Comparison of ENCODE assay signal across 7 cellular contexts in genomic region chr11:61294717-61295595, GRCh38. TPM values are rescaled to one million over a fixed set of nuclear protein-coding genes. Genes with fewer than 3 reads are reported as not detected.
DNase-seq lines count a peak whose midpoint lies in the region; ATAC-seq and TF ChIP-seq lines count a peak whose summit lies in the region.

A gene with protein sequence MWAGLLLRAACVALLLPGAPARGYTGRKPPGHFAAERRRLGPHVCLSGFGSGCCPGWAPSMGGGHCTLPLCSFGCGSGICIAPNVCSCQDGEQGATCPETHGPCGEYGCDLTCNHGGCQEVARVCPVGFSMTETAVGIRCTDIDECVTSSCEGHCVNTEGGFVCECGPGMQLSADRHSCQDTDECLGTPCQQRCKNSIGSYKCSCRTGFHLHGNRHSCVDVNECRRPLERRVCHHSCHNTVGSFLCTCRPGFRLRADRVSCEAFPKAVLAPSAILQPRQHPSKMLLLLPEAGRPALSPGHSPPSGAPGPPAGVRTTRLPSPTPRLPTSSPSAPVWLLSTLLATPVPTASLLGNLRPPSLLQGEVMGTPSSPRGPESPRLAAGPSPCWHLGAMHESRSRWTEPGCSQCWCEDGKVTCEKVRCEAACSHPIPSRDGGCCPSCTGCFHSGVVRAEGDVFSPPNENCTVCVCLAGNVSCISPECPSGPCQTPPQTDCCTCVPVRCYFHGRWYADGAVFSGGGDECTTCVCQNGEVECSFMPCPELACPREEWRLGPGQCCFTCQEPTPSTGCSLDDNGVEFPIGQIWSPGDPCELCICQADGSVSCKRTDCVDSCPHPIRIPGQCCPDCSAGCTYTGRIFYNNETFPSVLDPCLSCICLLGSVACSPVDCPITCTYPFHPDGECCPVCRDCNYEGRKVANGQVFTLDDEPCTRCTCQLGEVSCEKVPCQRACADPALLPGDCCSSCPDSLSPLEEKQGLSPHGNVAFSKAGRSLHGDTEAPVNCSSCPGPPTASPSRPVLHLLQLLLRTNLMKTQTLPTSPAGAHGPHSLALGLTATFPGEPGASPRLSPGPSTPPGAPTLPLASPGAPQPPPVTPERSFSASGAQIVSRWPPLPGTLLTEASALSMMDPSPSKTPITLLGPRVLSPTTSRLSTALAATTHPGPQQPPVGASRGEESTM (minus strand): TSS chr11:61295316. CDS start chr11:61295037, 279 bp downstream.

- peak within 1 kb of the TSS; percentile 21 to 81 (median 57) for H3K27ac ChIP-seq in right lobe of liver

- 1% methylated on average over 23 of the region's 97 CpGs for WGBS in right lobe of liver (ENCODE audit: insufficient coverage, low coverage, low lambda C conversion rate, missing lambda C conversion rate)

- H3K36me3 ChIP-seq in right lobe of liver, result peaks cover 0 to 5% (median under 1%) of the 10 kb centered on the region in 4 donors

- peaks cover 43% of the 10 kb centered on the region for H3K4me1 Mint-ChIP-seq in chondrocyte (ENCODE audit: low read depth)

- peak; percentile 55 for TF ChIP-seq CTCF in GM13977 (IDR thresholded peaks at IDR 0.05; ENCODE audit: extremely low read depth, insufficient read depth, missing control alignments)
- peak; percentile 65 for TF ChIP-seq CTCF in chondrocyte (IDR thresholded peaks at IDR 0.05)
- peak in 3 of 4 donors; percentile 19 to 50 (median 28) for TF ChIP-seq CTCF in right lobe of liver (IDR thresholded peaks at IDR 0.05)

- in situ Hi-C loops in GM13977 (cut with MboI; ENCODE audit: low pct_unique_long_range_greater_than_20kb, low sequenced_read_pairs, unreplicated experiment), result no loop called here

- peak within 1 kb of the TSS; percentile 70 for H3K27ac Mint-ChIP-seq in chondrocyte (ENCODE audit: unreplicated experiment)

- peak within 1 kb of the TSS; percentile 65 to 68 (median 66) for H3K4me3 ChIP-seq in right lobe of liver

- peak; percentile 96 for DNase-seq in GM13977 (ENCODE audit: low spot score)
- DNase-seq in NCI-H146 treated with DMSO at 0.1 percent for 48 hours (lab: John Stamatoyannopoulos, UW; ENCODE audit: unreplicated experiment), result peak; percentile 58
- peak; percentile 67 for DNase-seq in activated CD4-positive, CD25-positive, alpha-beta regulatory T cell treated with anti-CD3 and anti-CD28 coated beads, Interleukin-2, amount 50 U/mL, for 72 hours
- no peak for DNase-seq in chondrocyte (ENCODE audit: low spot score)
- peak; percentile 72 to 76 (median 73) for DNase-seq in right lobe of liver
- peak; percentile 59 for DNase-seq in stimulated activated CD8-positive, alpha-beta memory T cell treated with anti-CD3 and anti-CD28 coated beads, Interleukin-12 subunit alpha, Interleukin-12 subunit beta, amount 100 ng/mL, for 4 hours (ENCODE audit: low read depth)

- peaks cover 17% of the 10 kb centered on the region for H3K36me3 Mint-ChIP-seq in chondrocyte (ENCODE audit: low read depth)

- H3K4me3 Mint-ChIP-seq in chondrocyte (ENCODE audit: unreplicated experiment), result peak within 1 kb of the TSS; percentile 74

- ATAC-seq in HG02763 (IDR thresholded peaks at IDR 0.05; ENCODE audit: unreplicated experiment), result peak; percentile 58
- ATAC-seq in right lobe of liver, result peak; percentile 61 to 86 (median 76)

- no peaks in the 10 kb centered on the region for H3K27me3 Mint-ChIP-seq in chondrocyte (ENCODE audit: low read depth)

- H3K9me3 Mint-ChIP-seq in chondrocyte (ENCODE audit: low read depth), result no peaks in the 10 kb centered on the region

- no peaks in the 10 kb centered on the region for H3K27me3 ChIP-seq in right lobe of liver

- peak; percentile 33 for TF ChIP-seq POLR2A in right lobe of liver (IDR thresholded peaks at IDR 0.05)

- no peaks in the 10 kb centered on the region for H3K9me3 ChIP-seq in right lobe of liver

- intact Hi-C loops in right lobe of liver (cut with DNase I), result no loop called here

- peaks cover 0 to 37% (median 0%) of the 10 kb centered on the region in 4 donors for H3K4me1 ChIP-seq in right lobe of liver

RNA-seq across cellular contexts. Expression of the gene that starts here (rescaled TPM):
- 2.4 to 4.1 TPM (median 3.6 TPM) in 3 replicates for total RNA-seq in chondrocyte
- total RNA-seq in right lobe of liver, result 10 to 100 TPM in 2 of 6 experiments, 1 to 10 TPM in 4; 2.3 to 37.1 (median 6.0) TPM
